In the genomic region with DNA sequence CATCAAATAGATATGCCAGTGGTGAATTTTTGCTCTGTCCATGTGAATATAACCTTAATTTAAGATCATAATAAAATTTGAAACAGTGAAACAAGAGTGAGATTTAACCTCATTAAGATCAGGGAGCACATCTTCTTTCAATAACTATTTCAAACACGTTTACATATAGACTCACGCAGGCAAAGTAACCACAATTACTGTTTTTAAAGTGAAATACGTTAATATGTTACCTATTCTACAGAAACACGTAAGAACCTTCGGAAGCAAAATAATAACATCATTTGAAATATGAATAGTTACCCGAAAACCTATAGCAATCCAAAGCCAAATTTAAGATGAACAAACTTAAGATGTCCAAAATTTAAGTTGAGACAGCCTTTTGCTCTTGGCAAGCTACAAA, we compare ENCODE assay signal across 18 cellular contexts.
DNase-seq lines count a peak whose midpoint lies in the region; ATAC-seq and TF ChIP-seq lines count a peak whose summit lies in the region.
"Had no signal": no experiment of that assay in that cellular context is flagged by ENCODE, and none has a peak within 500 bp of the region (broad histone marks: within the 10 kb centered on the region; RNA-seq: fewer than 3 reads in every experiment).

No MANE protein-coding gene starts in this region.

- H4K20me1 ChIP-seq in BLaER1 treated with 17β-estradiol and CSF1 and Interleukin-3, amounts not matched to agents 10 nM and 100 nM, result no peaks in the 10 kb centered on the region

- in situ Hi-C loops in brain microvascular endothelial cell (cut with HindIII; ENCODE audit: low pct_ligation_motif_present, low sequenced_read_pairs), result no loop called here

- H3K9me3 ChIP-seq in BLaER1 treated with 17β-estradiol and CSF1 and Interleukin-3, amounts not matched to agents 10 nM and 100 nM (replicated peaks in 1 of 11), result peaks cover 0 to 25% (median 4%) of the 10 kb centered on the region in 11 experiments; a peak in 9 of 22 replicates
- H3K9me3 ChIP-seq: HAP-1 had no signal

- peaks cover 12 to 44% (median 21%) of the 10 kb centered on the region in 10 experiments for H3K4me1 ChIP-seq in BLaER1 treated with 17β-estradiol and CSF1 and Interleukin-3, amounts not matched to agents 10 nM and 100 nM
- H3K4me1 ChIP-seq: HAP-1 had no signal

- no peak overlapping the region for H3K9ac ChIP-seq in BLaER1 treated with 17β-estradiol and CSF1 and Interleukin-3, amounts not matched to agents 10 nM and 100 nM

- ATAC-seq in GM19372 (IDR thresholded peaks at IDR 0.05; ENCODE audit: low read depth, unreplicated experiment), result peak; percentile 46
- peak; percentile 39 for ATAC-seq in HG02763 (IDR thresholded peaks at IDR 0.05; ENCODE audit: unreplicated experiment)
- ATAC-seq in HG03460 (IDR thresholded peaks at IDR 0.05; ENCODE audit: unreplicated experiment), result peak; percentile 63
- ATAC-seq: CD8-positive, alpha-beta T cell; naive thymus-derived CD4-positive, alpha-beta T cell had no signal

- no peaks in the 10 kb centered on the region for H3K27me3 ChIP-seq in BLaER1 treated with 17β-estradiol and CSF1 and Interleukin-3, amounts not matched to agents 10 nM and 100 nM
- no peaks in the 10 kb centered on the region for H3K27me3 ChIP-seq in brain microvascular endothelial cell (replicated peaks)

- H3K27ac ChIP-seq in BLaER1 treated with 17β-estradiol and CSF1 and Interleukin-3, amounts not matched to agents 10 nM and 100 nM, result 0 out of 22 replicates have a peak overlapping the region, but pooled peaks of 1 of the 11 experiments have one; percentile 49
- H3K27ac ChIP-seq in brain microvascular endothelial cell, result no peak overlapping the region
- H3K27ac ChIP-seq: RWPE1 had no signal

- no peak for TF ChIP-seq CTCF in brain microvascular endothelial cell (IDR thresholded peaks at IDR 0.05; ENCODE audit: low read depth, low read length, missing control alignments)

- peak overlapping the region in 6 of 11 experiments; percentile 55 to 84 (median 74); a peak in 10 of 22 replicates for H3K4me2 ChIP-seq in BLaER1 treated with 17β-estradiol and CSF1 and Interleukin-3, amounts not matched to agents 10 nM and 100 nM

- H3K4me3 ChIP-seq in BLaER1 treated with 17β-estradiol and CSF1 and Interleukin-3, amounts not matched to agents 10 nM and 100 nM, result no peak overlapping the region
- H3K4me3 ChIP-seq in brain microvascular endothelial cell (ENCODE audit: low read depth, low read length), result no peak overlapping the region
- H3K4me3 ChIP-seq: HAP-1 had no signal

- H3K36me3 ChIP-seq in BLaER1 treated with 17β-estradiol and CSF1 and Interleukin-3, amounts not matched to agents 10 nM and 100 nM, result no peaks in the 10 kb centered on the region
- H3K36me3 ChIP-seq in brain microvascular endothelial cell (replicated peaks), result no peaks in the 10 kb centered on the region
- H3K36me3 ChIP-seq: HAP-1 had no signal

- no peak for DNase-seq in kidney glomerular epithelial cell (lab: John Stamatoyannopoulos, UW)
- no peak for DNase-seq in brain microvascular endothelial cell
- no peak for DNase-seq in NCI-H748 treated with DMSO at 0.1 percent for 48 hours (lab: John Stamatoyannopoulos, UW)
- DNase-seq in stimulated activated CD4-positive, alpha-beta T cell treated with anti-CD3 and anti-CD28 coated beads, Interleukin-2, amount 100 ng/mL, for 48 hours, result no peak
- DNase-seq: activated CD4-positive, CD25-positive, alpha-beta regulatory T cell; activated gamma-delta T cell; anterior cingulate cortex; CD8-positive, alpha-beta T cell; mammary epithelial cell; naive thymus-derived CD4-positive, alpha-beta T cell; NCI-H774; stimulated activated CD4-positive, alpha-beta T cell treated with anti-CD3 and anti-CD28 coated beads, Interleukin-4, amount 100 ng/mL, for 4 hours had no signal
